Comparison of ENCODE assay signal across 14 cellular contexts in genomic region chr15:59303641-59304433, GRCh38.
DNase-seq lines count a peak whose midpoint lies in the region; TF ChIP-seq lines count a peak whose summit lies in the region.
"Had no signal": no experiment of that assay in that cellular context is flagged by ENCODE, and none has a peak within 500 bp of the region (broad histone marks: within the 10 kb centered on the region; RNA-seq: fewer than 3 reads in every experiment).

No MANE protein-coding gene starts in this region.

- no peak overlapping the region for H3K4me3 ChIP-seq in fibroblast of mammary gland (ENCODE audit: control insufficient read depth, low read depth, low read length)
- H3K4me3 ChIP-seq: tibial artery had no signal

- no peak for TF ChIP-seq CTCF in fibroblast of mammary gland (conservative IDR thresholded peaks at IDR 0.05; ENCODE audit: control insufficient read depth, insufficient read depth, low read depth, low read length)
- no peak for TF ChIP-seq CTCF in GM13976 (IDR thresholded peaks at IDR 0.05; ENCODE audit: borderline replicate concordance, control extremely low read depth, extremely low read depth, insufficient read depth, missing control alignments)

- DNase-seq in stimulated activated CD8-positive, alpha-beta memory T cell treated with anti-CD3 and anti-CD28 coated beads, Interleukin-7, amount 100 ng/mL, for 48 hours (ENCODE audit: extremely low read depth in 1 of 2, low read depth in 1 of 2): peak; percentile 15 to 18
- no peak for DNase-seq in stimulated activated CD8-positive, alpha-beta memory T cell treated with anti-CD3 and anti-CD28 coated beads, Interleukin-4, amount 100 ng/mL, for 48 hours
- DNase-seq in M059J (ENCODE audit: low read depth): peak; percentile 87
- peak; percentile 80 for DNase-seq in fibroblast of mammary gland (ENCODE audit: low read depth)
- no peak for DNase-seq in cerebellar nuclear complex (lab: John Stamatoyannopoulos, UW)
- no peak for DNase-seq in NCI-H2081 treated with DMSO at 0.1 percent for 48 hours (lab: John Stamatoyannopoulos, UW)
- no peak for DNase-seq in GM13976 (ENCODE audit: low spot score)
- DNase-seq in NCI-H2227 treated with DMSO at 0.1 percent for 48 hours (lab: John Stamatoyannopoulos, UW): no peak
- DNase-seq: activated naive CD4-positive, alpha-beta T cell; NCI-H1436 treated with DMSO at 0.1 percent for 48 hours; nephron progenitor cell; RPMI8226; stimulated activated CD4-positive, alpha-beta T cell treated with anti-CD3 and anti-CD28 coated beads, Interleukin-2, amount 100 ng/mL, for 48 hours had no signal

- in situ Hi-C loops in GM13976 (cut with MboI; ENCODE audit: low sequenced_read_pairs, unreplicated experiment): no loop called here

Comparison
In these comparisons a context has a peak if more than half of its experiments do, and no peak if none do; other contexts are left out.
1. DNase-seq: peak in stimulated activated CD8-positive, alpha-beta memory T cell treated with anti-CD3 and anti-CD28 coated beads, Interleukin-7, amount 100 ng/mL, for 48 hours (2 of 2), M059J (single experiment) and fibroblast of mammary gland (single experiment); none in stimulated activated CD8-positive, alpha-beta memory T cell treated with anti-CD3 and anti-CD28 coated beads, Interleukin-4, amount 100 ng/mL, for 48 hours (single experiment), cerebellar nuclear complex (0 of 2), NCI-H2081 treated with DMSO at 0.1 percent for 48 hours (single experiment), GM13976 (single experiment) and NCI-H2227 treated with DMSO at 0.1 percent for 48 hours (single experiment).